21 cellular contexts compared by ENCODE assay signal in genomic region chr11:125242141-125242780, GRCh38.
"Had no signal": no experiment of that assay in that cellular context is flagged by ENCODE, and none has a peak within 500 bp of the region (broad histone marks: within the 10 kb centered on the region; RNA-seq: fewer than 3 reads in every experiment).

No MANE protein-coding gene starts in this region.

- H3K36me3 Mint-ChIP-seq: natural killer cell; stimulated activated effector memory CD8-positive, alpha-beta T cell treated with anti-CD3 and anti-CD28 coated beads, Interleukin-12 subunit alpha, Interleukin-12 subunit beta, amount 100 ng/mL, for 72 hours had no signal

- H3K9me3 Mint-ChIP-seq: endodermal cell; natural killer cell; stimulated activated effector memory CD8-positive, alpha-beta T cell treated with anti-CD3 and anti-CD28 coated beads, Interleukin-12 subunit alpha, Interleukin-12 subunit beta, amount 100 ng/mL, for 72 hours; type B pancreatic cell had no signal

- H3K27ac Mint-ChIP-seq: endodermal cell; natural killer cell; progenitor cell of endocrine pancreas; stimulated activated effector memory CD8-positive, alpha-beta T cell treated with anti-CD3 and anti-CD28 coated beads, Interleukin-12 subunit alpha, Interleukin-12 subunit beta, amount 100 ng/mL, for 72 hours; type B pancreatic cell had no signal

- DNase-seq: effector CD4-positive, alpha-beta T cell; endodermal cell; esophagus squamous epithelium; foreskin melanocyte; glutamatergic neuron; heart right ventricle; hippocampal formation; left colon; left ventricle myocardium superior; lower lobe of right lung; natural killer cell; occipital lobe; stimulated activated CD4-positive, alpha-beta T cell treated with anti-CD3 and anti-CD28 coated beads, Interleukin-2, amount 100 ng/mL, for 24 hours; stimulated activated CD4-positive, alpha-beta T cell treated with anti-CD3 and anti-CD28 coated beads, Interleukin-4, amount 100 ng/mL, for 24 hours; stimulated activated naive CD8-positive, alpha-beta T cell treated with anti-CD3 and anti-CD28 coated beads, Interleukin-15, Interleukin-2, amounts not matched to agents 100 U/mL and 50 U/mL, for 24 hours; substantia nigra; testis had no signal

- H3K4me1 Mint-ChIP-seq: natural killer cell; stimulated activated effector memory CD8-positive, alpha-beta T cell treated with anti-CD3 and anti-CD28 coated beads, Interleukin-12 subunit alpha, Interleukin-12 subunit beta, amount 100 ng/mL, for 72 hours had no signal

- H3K27me3 Mint-ChIP-seq: progenitor cell of endocrine pancreas had no signal

- H3K4me3 Mint-ChIP-seq: endodermal cell; natural killer cell; stimulated activated effector memory CD8-positive, alpha-beta T cell treated with anti-CD3 and anti-CD28 coated beads, Interleukin-12 subunit alpha, Interleukin-12 subunit beta, amount 100 ng/mL, for 72 hours; type B pancreatic cell had no signal

- ATAC-seq: heart right ventricle; left colon; left ventricle myocardium superior; lower lobe of right lung; natural killer cell; right lobe of liver; stimulated activated naive CD8-positive, alpha-beta T cell treated with anti-CD3 and anti-CD28 coated beads, Interleukin-15, Interleukin-2, amounts not matched to agents 100 U/mL and 50 U/mL, for 24 hours had no signal
